In genomic region chr1:205600085-205600484, GRCh38 we compare ENCODE assay signal across 8 cellular contexts. TPM values are rescaled to one million over a fixed set of nuclear protein-coding genes. Genes with fewer than 3 reads are reported as not detected.
DNase-seq lines count a peak whose midpoint lies in the region; ATAC-seq and TF ChIP-seq lines count a peak whose summit lies in the region.

No MANE protein-coding gene starts in this region.

- H3K27me3 Mint-ChIP-seq in T-helper 17 cell = no peaks in the 10 kb centered on the region

- peak overlapping the region in 9 of 10 donors; percentile 20 to 83 (median 71) for H3K27ac ChIP-seq in heart right ventricle
- peak overlapping the region; percentile 66 for H3K27ac ChIP-seq in RWPE1

- H3K4me3 Mint-ChIP-seq in T-helper 17 cell = no peak overlapping the region

- no peak for TF ChIP-seq CTCF in heart right ventricle (IDR thresholded peaks at IDR 0.05)
- no peak for TF ChIP-seq CTCF in RWPE1 (conservative IDR thresholded peaks at IDR 0.05; ENCODE audit: low read depth)
- TF ChIP-seq CTCF in fibroblast of pulmonary artery (IDR thresholded peaks at IDR 0.05; ENCODE audit: low read length, missing control alignments) = peak; percentile 49

- peaks cover 0 to 41% (median 0%) of the 10 kb centered on the region in 9 donors for H3K36me3 ChIP-seq in heart right ventricle

- intact Hi-C loops in heart right ventricle (cut with DNase I) = no loop called here
- intact Hi-C loops in Right ventricle myocardium superior (cut with DNase I) = no loop called here

- peaks cover 16% of the 10 kb centered on the region for H3K4me1 Mint-ChIP-seq in T-helper 17 cell

- ATAC-seq in heart right ventricle (no peak), Right ventricle myocardium superior (ENCODE audit: poor library complexity) (no peak), HG03175 (IDR thresholded peaks at IDR 0.05; ENCODE audit: unreplicated experiment) (no peak), T-helper 17 cell (no peak), HG02870 (IDR thresholded peaks at IDR 0.05; ENCODE audit: unreplicated experiment) (no peak)

- peaks cover 12% of the 10 kb centered on the region for H3K36me3 Mint-ChIP-seq in T-helper 17 cell (ENCODE audit: low read depth)

- POLR2A ChIA-PET in RWPE1 (lab: Yijun Ruan, JAX; ENCODE audit: low non-redundant PET) = no interaction called here

- no peak overlapping the region for H3K27ac Mint-ChIP-seq in T-helper 17 cell

- peak overlapping the region in 1 of 10 donors; percentile 16 for H3K4me3 ChIP-seq in heart right ventricle
- peak overlapping the region; percentile 0 for H3K4me3 ChIP-seq in fibroblast of pulmonary artery (replicated peaks; ENCODE audit: low read depth, low read length)

- 63 to 67% methylated on average over 1 of the region's 1 CpG for WGBS in heart right ventricle, 2 donors

- DNase-seq in heart right ventricle = no peak
- no peak for DNase-seq in Right ventricle myocardium superior
- peak; percentile 75 for DNase-seq in RWPE1 (ENCODE audit: low spot score)
- DNase-seq in fibroblast of pulmonary artery (ENCODE audit: low read depth) = peak; percentile 74
- peak; percentile 41 for DNase-seq in ureter (ENCODE audit: low spot score)
- DNase-seq in T-helper 17 cell = no peak

- H3K9me3 ChIP-seq in heart right ventricle (no peaks in the 10 kb centered on the region), T-helper 17 cell (ENCODE audit: control insufficient read depth, low read length, poor library complexity, severe bottlenecking) (no peaks in the 10 kb centered on the region)

- CTCF ChIA-PET in RWPE1 (lab: Yijun Ruan, JAX) = interaction anchor here (0.5 to 5.2 kb wide), 6 partner anchors 8 to 71 kb away, joined by 3 to 21 read pairs (median 4); no protein-coding TSS in a partner anchor

- peaks cover 8 to 43% (median 35%) of the 10 kb centered on the region in 9 donors for H3K4me1 ChIP-seq in heart right ventricle

- H3K27me3 ChIP-seq in heart right ventricle = no peaks in the 10 kb centered on the region

RNA-seq across cellular contexts. Expression of gene ELK4, which starts 31.7 kb away (rescaled TPM):
- total RNA-seq in heart right ventricle = 10 to 100 TPM; 34.2 to 45.6 (median 40.2) TPM
- 1 to 10 TPM; 4.7 to 5.9 TPM for polyA plus RNA-seq in heart right ventricle
- 31.1 TPM for total RNA-seq in Right ventricle myocardium superior
- 88.7 TPM for total RNA-seq in ureter
- total RNA-seq in T-helper 17 cell = 100 to 1,000 TPM in 1 of 2 donors, 10 to 100 TPM in 1; 92.8 to 100 TPM

Comparison
In these comparisons a context has a peak if more than half of its experiments do, and no peak if none do; other contexts are left out.
1. DNase-seq: peak in RWPE1 (single experiment), fibroblast of pulmonary artery (single experiment) and ureter (single experiment); none in heart right ventricle (0 of 2), Right ventricle myocardium superior (single experiment) and T-helper 17 cell (0 of 3).